8 cellular contexts compared by ENCODE assay signal in the genomic region with DNA sequence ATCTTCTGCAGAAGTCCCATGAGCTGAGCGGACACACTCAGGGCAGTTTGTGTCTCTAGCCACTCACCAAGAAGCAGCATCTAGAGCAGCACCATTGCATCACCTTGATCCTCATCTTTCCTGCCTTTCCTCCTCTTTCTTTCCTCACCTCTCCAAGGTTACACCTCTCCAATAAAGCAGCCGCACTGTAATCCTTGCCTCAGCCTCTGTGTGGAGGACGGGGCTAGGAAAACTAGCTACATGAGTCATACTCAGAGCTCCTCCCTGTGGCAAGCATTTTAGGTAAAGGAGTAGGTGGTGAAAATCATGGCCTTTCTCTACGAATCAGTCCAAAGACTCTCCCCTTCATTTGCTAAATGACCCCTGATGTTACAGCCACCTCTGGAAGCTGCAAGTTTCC.
A peak's percentile ranks its signal among the peaks of the same experiment; 100 is the strongest.
DNase-seq lines count a peak whose midpoint lies in the region; ATAC-seq and TF ChIP-seq lines count a peak whose summit lies in the region.

No MANE protein-coding gene starts in this region.

- H3K9me3 Mint-ChIP-seq in neural progenitor cell: no peaks in the 10 kb centered on the region

- peak overlapping the region; percentile 80 for H2AFZ ChIP-seq in neural progenitor cell (replicated peaks)

- peak overlapping the region; percentile 12 for H3K27ac Mint-ChIP-seq in neural progenitor cell

- H3K4me3 ChIP-seq in neural progenitor cell (no peak overlapping the region), MG63 (no peak overlapping the region)

- H3K4me3 Mint-ChIP-seq in neural progenitor cell: no peak overlapping the region

- H3K36me3 ChIP-seq in neural progenitor cell (no peaks in the 10 kb centered on the region), MG63 (no peaks in the 10 kb centered on the region)

- peaks cover 35% of the 10 kb centered on the region for H3K4me1 ChIP-seq in neural progenitor cell

- H3K27me3 Mint-ChIP-seq in neural progenitor cell (ENCODE audit: insufficient read depth, low read depth): peaks cover under 1% of the 10 kb centered on the region

- DNase-seq in NCI-H146 (lab: John Stamatoyannopoulos, UW) (peak; percentile 57), dermis blood vessel endothelial cell (peak; percentile 36), neural progenitor cell (ENCODE audit: low spot score) (peak; percentile 74), germinal center (ENCODE audit: low spot score) (no peak), MG63 (no peak)
- no peak for DNase-seq in activated CD4-positive, alpha-beta T cell treated with anti-CD3 and anti-CD28 coated beads, Interleukin-2, amount 50 U/mL, for 4 hours

- H3K79me2 ChIP-seq in neural progenitor cell (ENCODE audit: low read depth): no peaks in the 10 kb centered on the region

- TF ChIP-seq CTCF in GM12872 (IDR thresholded peaks at IDR 0.05; ENCODE audit: insufficient read depth, low read depth, low read length) (peak; percentile 39; the same call in 2 of the 3 replicates), neural progenitor cell (IDR thresholded peaks at IDR 0.05) (peak; percentile 63)

- peak overlapping the region; percentile 28 for H3K4me2 ChIP-seq in neural progenitor cell

- H3K27me3 ChIP-seq in neural progenitor cell (no peaks in the 10 kb centered on the region), MG63 (no peaks in the 10 kb centered on the region)

- peaks cover 37% of the 10 kb centered on the region for H3K4me1 Mint-ChIP-seq in neural progenitor cell

- H4K20me1 ChIP-seq in neural progenitor cell (ENCODE audit: low read depth): no peaks in the 10 kb centered on the region

- H3K9ac ChIP-seq in neural progenitor cell: no peak overlapping the region

- H3K36me3 Mint-ChIP-seq in neural progenitor cell: no peaks in the 10 kb centered on the region

- no peak overlapping the region for H3K27ac ChIP-seq in neural progenitor cell

- H3K9me3 ChIP-seq in neural progenitor cell (ENCODE audit: low read depth) (no peaks in the 10 kb centered on the region), MG63 (no peaks in the 10 kb centered on the region)

- no peak for ATAC-seq in GM21390 (IDR thresholded peaks at IDR 0.05; ENCODE audit: unreplicated experiment)

- peaks cover 11% of the 10 kb centered on the region for H3F3A ChIP-seq in neural progenitor cell (ENCODE audit: low read depth)

Comparison
In these comparisons a context has a peak if more than half of its experiments do, and no peak if none do; other contexts are left out.
1. DNase-seq: peak in NCI-H146 (single experiment), dermis blood vessel endothelial cell (single experiment) and neural progenitor cell (single experiment); none in germinal center (single experiment), MG63 (single experiment) and activated CD4-positive, alpha-beta T cell treated with anti-CD3 and anti-CD28 coated beads, Interleukin-2, amount 50 U/mL, for 4 hours (0 of 2).